ENCODE assay signal across 8 cellular contexts in genomic region chr12:127381043-127381668, GRCh38.
DNase-seq lines count a peak whose midpoint lies in the region; ATAC-seq and TF ChIP-seq lines count a peak whose summit lies in the region.

No MANE protein-coding gene starts in this region.

- DNase-seq in BJ (ENCODE audit: low read depth) (no peak), RKO (ENCODE audit: low spot score) (peak; percentile 29), astrocyte of the spinal cord (ENCODE audit: low read depth, low spot score) (peak; percentile 50), NCI-H226 (no peak)
- DNase-seq in stimulated activated CD4-positive, alpha-beta T cell treated with anti-CD3 and anti-CD28 coated beads, Interleukin-1b, Interleukin-23, amount 100 ng/mL, for 48 hours = peak; percentile 30

- H3K4me1 ChIP-seq in iPS-20b (ENCODE audit: insufficient read depth, low read length) = no peaks in the 10 kb centered on the region

- peak; percentile 75 for TF ChIP-seq CTCF in BJ (IDR thresholded peaks at IDR 0.05; ENCODE audit: insufficient read depth, low read depth, low read length)
- TF ChIP-seq CTCF in astrocyte of the spinal cord (IDR thresholded peaks at IDR 0.05; ENCODE audit: low read depth, low read length) = peak; percentile 82

- CTCF ChIA-PET in BJ (lab: Yijun Ruan, JAX) = interaction anchor here (0.6 to 2.4 kb wide), 25 partner anchors 9 to 1313 kb away, joined by 3 to 31 read pairs (median 3); no protein-coding TSS in a partner anchor

- H3K27me3 ChIP-seq in BJ (ENCODE audit: control insufficient read depth, insufficient read depth, low read length) = no peaks in the 10 kb centered on the region
- H3K27me3 ChIP-seq in iPS-20b (ENCODE audit: insufficient read depth, low read length) = peaks cover 6% of the 10 kb centered on the region; the same call in 1 of the 2 replicates

- no peak overlapping the region for H3K27ac ChIP-seq in iPS-20b (ENCODE audit: low read length)

- no peak overlapping the region for H3K9ac ChIP-seq in iPS-20b (ENCODE audit: low read depth, low read length)

- H3K9me3 ChIP-seq in iPS-20b (ENCODE audit: insufficient read depth, low read depth, low read length) = no peaks in the 10 kb centered on the region

- ATAC-seq in GM18868 (IDR thresholded peaks at IDR 0.05; ENCODE audit: unreplicated experiment) (peak; percentile 95), HG03469 (IDR thresholded peaks at IDR 0.05; ENCODE audit: unreplicated experiment) (peak; percentile 64)

- POLR2A ChIA-PET in BJ (lab: Charles Lee) = interaction anchor here (0.6 kb wide), 1 partner anchor 39 kb away, joined by 5 read pairs; no protein-coding TSS in a partner anchor

- H3K4me3 ChIP-seq in BJ (ENCODE audit: low read depth, low read length) (peak overlapping the region; percentile 31), astrocyte of the spinal cord (ENCODE audit: low read depth, low read length) (peak overlapping the region; percentile 36), iPS-20b (ENCODE audit: low read length) (peak overlapping the region; percentile 42; the same call in 1 of the 2 replicates)

- in situ Hi-C loops in astrocyte of the spinal cord (cut with HindIII; ENCODE audit: low sequenced_read_pairs) = no loop called here

- no peaks in the 10 kb centered on the region for H3K36me3 ChIP-seq in BJ (ENCODE audit: control insufficient read depth, insufficient read depth, low read length)
- H3K36me3 ChIP-seq in iPS-20b (ENCODE audit: insufficient read depth, low read depth, low read length) = no peaks in the 10 kb centered on the region

Comparison
In these comparisons a context has a peak if more than half of its experiments do, and no peak if none do; other contexts are left out.
1. DNase-seq: peak in RKO (single experiment), astrocyte of the spinal cord (single experiment) and stimulated activated CD4-positive, alpha-beta T cell treated with anti-CD3 and anti-CD28 coated beads, Interleukin-1b, Interleukin-23, amount 100 ng/mL, for 48 hours (single experiment); none in BJ (single experiment) and NCI-H226 (single experiment).
2. Peak in every context shown above with its lines, with median percentiles within 50 percentile points of each other: H3K4me3 ChIP-seq.